Comparison of ENCODE assay signal across 13 cellular contexts in genomic region chr17:3935825-3936355, GRCh38. TPM values are rescaled to one million over a fixed set of nuclear protein-coding genes. Genes with fewer than 3 reads are reported as not detected.
DNase-seq lines count a peak whose midpoint lies in the region; ATAC-seq and TF ChIP-seq lines count a peak whose summit lies in the region.
"Had no signal": no experiment of that assay in that cellular context is flagged by ENCODE, and none has a peak within 500 bp of the region (broad histone marks: within the 10 kb centered on the region; RNA-seq: fewer than 3 reads in every experiment).

No MANE protein-coding gene starts in this region.

- H3K27me3 Mint-ChIP-seq in chondrocyte (ENCODE audit: low read depth), result no peaks in the 10 kb centered on the region
- H3K27me3 Mint-ChIP-seq: activated naive CD8-positive, alpha-beta T cell; naive thymus-derived CD8-positive, alpha-beta T cell had no signal

- DNase-seq in AG09309 (ENCODE audit: low read depth), result peak; percentile 3
- DNase-seq in LHCN-M2 (ENCODE audit: low read depth), result peak; percentile 33
- DNase-seq in chondrocyte (ENCODE audit: low spot score), result no peak
- DNase-seq in kidney epithelial cell (ENCODE audit: low read depth), result peak; percentile 42
- DNase-seq in amygdala (lab: John Stamatoyannopoulos, UW), result no peak
- DNase-seq in OCI-LY7 (ENCODE audit: low spot score), result no peak
- DNase-seq: dorsolateral prefrontal cortex had no signal

- no peaks in the 10 kb centered on the region for H3K9me2 ChIP-seq in OCI-LY7 (ENCODE audit: insufficient read depth, low read length)

- POLR2A ChIA-PET in OCI-LY7 (lab: Charles Lee), result interaction anchor here (0.6 to 0.9 kb wide), 2 partner anchors 71 to 164 kb away, joined by 3 read pairs; no protein-coding TSS in a partner anchor

- H3K4me3 Mint-ChIP-seq in chondrocyte (ENCODE audit: unreplicated experiment), result no peak overlapping the region
- H3K4me3 Mint-ChIP-seq: activated naive CD8-positive, alpha-beta T cell; naive thymus-derived CD8-positive, alpha-beta T cell had no signal

- H3K27ac ChIP-seq in OCI-LY7 (ENCODE audit: low read depth, low read length, poor library complexity, severe bottlenecking), result no peak overlapping the region
- H3K27ac ChIP-seq: dorsolateral prefrontal cortex had no signal

- H3K4me1 ChIP-seq in OCI-LY7 (ENCODE audit: insufficient read depth, low read length, poor library complexity, severe bottlenecking), result no peaks in the 10 kb centered on the region
- H3K4me1 ChIP-seq: HAP-1 had no signal

- no peak overlapping the region for H2AFZ ChIP-seq in OCI-LY7 (ENCODE audit: low read length)

- no peaks in the 10 kb centered on the region for H3K27me3 ChIP-seq in kidney epithelial cell (ENCODE audit: control insufficient read depth, insufficient read depth, low read length)
- H3K27me3 ChIP-seq: dorsolateral prefrontal cortex had no signal

- H3K36me3 ChIP-seq in kidney epithelial cell (ENCODE audit: control insufficient read depth, insufficient read depth, low read length) (no peaks in the 10 kb centered on the region), OCI-LY7 (ENCODE audit: insufficient read depth, low read length) (peaks cover 99% of the 10 kb centered on the region)
- H3K36me3 ChIP-seq: HAP-1 had no signal

- intact Hi-C loops in OCI-LY7 (cut with micrococcal nuclease; ENCODE audit: unreplicated experiment), result loop anchor here (1.0 to 2.0 kb wide), 2 partner anchors 29 to 68 kb away; partner anchors contain the start of gene ATP2A3

- peaks cover 3% of the 10 kb centered on the region for H3K36me3 Mint-ChIP-seq in chondrocyte (ENCODE audit: low read depth)

- H4K20me1 ChIP-seq in OCI-LY7 (ENCODE audit: insufficient read depth, low read length), result no peaks in the 10 kb centered on the region

- BruUV-seq in OCI-LY7 (replicated peaks; lab: Mats Ljungman, UMichigan), result no TSS peak

- H3K4me2 ChIP-seq in OCI-LY7 (ENCODE audit: low read length), result no peak overlapping the region

- H3K4me3 ChIP-seq in AG09309 (ENCODE audit: control insufficient read depth, low read depth, low read length) (no peak overlapping the region), kidney epithelial cell (ENCODE audit: low read depth, low read length) (no peak overlapping the region), OCI-LY7 (ENCODE audit: low read depth, low read length, poor library complexity, severe bottlenecking) (no peak overlapping the region)
- H3K4me3 ChIP-seq: dorsolateral prefrontal cortex, HAP-1 had no signal

- no peak for ATAC-seq in GM21390 (IDR thresholded peaks at IDR 0.05; ENCODE audit: unreplicated experiment)
- no peak for ATAC-seq in HG03571 (IDR thresholded peaks at IDR 0.05; ENCODE audit: unreplicated experiment)

- H3K9me3 Mint-ChIP-seq in chondrocyte (ENCODE audit: low read depth), result no peaks in the 10 kb centered on the region
- H3K9me3 Mint-ChIP-seq: naive thymus-derived CD8-positive, alpha-beta T cell had no signal

- H3K27ac Mint-ChIP-seq in chondrocyte (ENCODE audit: unreplicated experiment), result peak overlapping the region; percentile 77

- no peak for TF ChIP-seq CTCF in AG09309 (IDR thresholded peaks at IDR 0.05; ENCODE audit: control insufficient read depth, insufficient read depth, low read depth, low read length, missing control alignments)
- no peak for TF ChIP-seq CTCF in chondrocyte (IDR thresholded peaks at IDR 0.05)
- TF ChIP-seq CTCF in kidney epithelial cell (IDR thresholded peaks at IDR 0.05; ENCODE audit: insufficient read depth, low read length, poor library complexity, severe bottlenecking), result no peak
- TF ChIP-seq CTCF in OCI-LY7 (conservative IDR thresholded peaks at IDR 0.05; ENCODE audit: low read length), result no peak

- CTCF ChIA-PET in OCI-LY7 (lab: Charles Lee; ENCODE audit: unreplicated experiment), result no interaction called here

- H3K79me2 ChIP-seq in OCI-LY7 (ENCODE audit: insufficient read depth, low read depth, low read length), result no peaks in the 10 kb centered on the region

- peaks cover 6% of the 10 kb centered on the region for H3K4me1 Mint-ChIP-seq in chondrocyte (ENCODE audit: low read depth)

- no peaks in the 10 kb centered on the region for H3K9me3 ChIP-seq in OCI-LY7 (ENCODE audit: low read length)
- H3K9me3 ChIP-seq: HAP-1 had no signal

RNA-seq across cellular contexts. Expression of gene P2RX1, which starts 19.6 kb away (rescaled TPM):
- total RNA-seq in LHCN-M2 (2014; rRNA removed) (0.17 TPM in 1 of 2 replicates, not detected in the other), chondrocyte (not detected in 3 replicates), kidney epithelial cell (not detected in 2 replicates), OCI-LY7 (2022) (3.3 and 4.5 TPM in 2 replicates)
- polyA plus RNA-seq in LHCN-M2 (2012), result 0.02 TPM
- total RNA-seq in OCI-LY7 (2014; rRNA removed; shearing (Covaris generic)), result 0.41 and 0.69 TPM in 2 replicates
- total RNA-seq: glomerular endothelial cell had no signal
- polyA plus RNA-seq: naive thymus-derived CD8-positive, alpha-beta T cell had no signal

RNA-seq across cellular contexts. Expression of gene ATP2A3, which starts 28.3 kb away (rescaled TPM):
- total RNA-seq in LHCN-M2 (2014; rRNA removed) (0.77 and 3.8 TPM in 2 replicates), chondrocyte (0.53 to 1.7 TPM (median 1.5 TPM) in 3 replicates), kidney epithelial cell (11.1 and 13.3 TPM in 2 replicates), OCI-LY7 (2022) (322 and 353 TPM in 2 replicates)
- polyA plus RNA-seq in LHCN-M2 (2012), result 0.92 TPM
- 84.0 and 108 TPM in 2 replicates for total RNA-seq in OCI-LY7 (2014; rRNA removed; shearing (Covaris generic))

RNA-seq across cellular contexts. Expression of gene CAMKK1, which starts 43.0 kb away (rescaled TPM):
- 3.6 and 3.7 TPM in 2 replicates for total RNA-seq in LHCN-M2 (2014; rRNA removed)
- polyA plus RNA-seq in LHCN-M2 (2012), result 2.5 TPM
- 5.0 to 8.0 TPM (median 5.1 TPM) in 3 replicates for total RNA-seq in chondrocyte
- total RNA-seq in kidney epithelial cell, result 7.8 and 10.5 TPM in 2 replicates
- total RNA-seq in OCI-LY7 (2014; rRNA removed; shearing (Covaris generic)), result 2.6 and 2.7 TPM in 2 replicates
- 2.7 and 3.5 TPM in 2 replicates for total RNA-seq in OCI-LY7 (2022)

Comparison
In these comparisons a context has a peak if more than half of its experiments do, and no peak if none do; other contexts are left out.
1. DNase-seq: peak in AG09309 (single experiment), LHCN-M2 (single experiment) and kidney epithelial cell (single experiment); none in chondrocyte (single experiment), amygdala (0 of 56) and OCI-LY7 (single experiment).